Comparison of ENCODE assay signal across 1 cellular context in genomic region chr10:70815504-70816219, GRCh38.
TF ChIP-seq lines count a peak whose summit lies in the region.

A gene with protein sequence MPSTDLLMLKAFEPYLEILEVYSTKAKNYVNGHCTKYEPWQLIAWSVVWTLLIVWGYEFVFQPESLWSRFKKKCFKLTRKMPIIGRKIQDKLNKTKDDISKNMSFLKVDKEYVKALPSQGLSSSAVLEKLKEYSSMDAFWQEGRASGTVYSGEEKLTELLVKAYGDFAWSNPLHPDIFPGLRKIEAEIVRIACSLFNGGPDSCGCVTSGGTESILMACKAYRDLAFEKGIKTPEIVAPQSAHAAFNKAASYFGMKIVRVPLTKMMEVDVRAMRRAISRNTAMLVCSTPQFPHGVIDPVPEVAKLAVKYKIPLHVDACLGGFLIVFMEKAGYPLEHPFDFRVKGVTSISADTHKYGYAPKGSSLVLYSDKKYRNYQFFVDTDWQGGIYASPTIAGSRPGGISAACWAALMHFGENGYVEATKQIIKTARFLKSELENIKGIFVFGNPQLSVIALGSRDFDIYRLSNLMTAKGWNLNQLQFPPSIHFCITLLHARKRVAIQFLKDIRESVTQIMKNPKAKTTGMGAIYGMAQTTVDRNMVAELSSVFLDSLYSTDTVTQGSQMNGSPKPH (plus strand): TSS chr10:70815948. CDS start chr10:70816854, 906 bp downstream.

TF ChIP-seq in K562, 482 proteins besides CTCF, POLR2A, EP300 and RAD21 (continued from another document and continues in another):
- TF ChIP-seq TRIM25 (IDR thresholded peaks at IDR 0.05; ENCODE audit: borderline replicate concordance): no peak
- no peak for TF ChIP-seq ARID3A (IDR thresholded peaks at IDR 0.05; ENCODE audit: borderline replicate concordance, low read depth, low read length)
- TF ChIP-seq PTBP1 (IDR thresholded peaks at IDR 0.05; ENCODE audit: low read depth, low read length): no peak
- TF ChIP-seq XRCC4 (IDR thresholded peaks at IDR 0.05; ENCODE audit: extremely low read depth, insufficient read depth, insufficient read length): no peak
- TF ChIP-seq, protein P1, sequence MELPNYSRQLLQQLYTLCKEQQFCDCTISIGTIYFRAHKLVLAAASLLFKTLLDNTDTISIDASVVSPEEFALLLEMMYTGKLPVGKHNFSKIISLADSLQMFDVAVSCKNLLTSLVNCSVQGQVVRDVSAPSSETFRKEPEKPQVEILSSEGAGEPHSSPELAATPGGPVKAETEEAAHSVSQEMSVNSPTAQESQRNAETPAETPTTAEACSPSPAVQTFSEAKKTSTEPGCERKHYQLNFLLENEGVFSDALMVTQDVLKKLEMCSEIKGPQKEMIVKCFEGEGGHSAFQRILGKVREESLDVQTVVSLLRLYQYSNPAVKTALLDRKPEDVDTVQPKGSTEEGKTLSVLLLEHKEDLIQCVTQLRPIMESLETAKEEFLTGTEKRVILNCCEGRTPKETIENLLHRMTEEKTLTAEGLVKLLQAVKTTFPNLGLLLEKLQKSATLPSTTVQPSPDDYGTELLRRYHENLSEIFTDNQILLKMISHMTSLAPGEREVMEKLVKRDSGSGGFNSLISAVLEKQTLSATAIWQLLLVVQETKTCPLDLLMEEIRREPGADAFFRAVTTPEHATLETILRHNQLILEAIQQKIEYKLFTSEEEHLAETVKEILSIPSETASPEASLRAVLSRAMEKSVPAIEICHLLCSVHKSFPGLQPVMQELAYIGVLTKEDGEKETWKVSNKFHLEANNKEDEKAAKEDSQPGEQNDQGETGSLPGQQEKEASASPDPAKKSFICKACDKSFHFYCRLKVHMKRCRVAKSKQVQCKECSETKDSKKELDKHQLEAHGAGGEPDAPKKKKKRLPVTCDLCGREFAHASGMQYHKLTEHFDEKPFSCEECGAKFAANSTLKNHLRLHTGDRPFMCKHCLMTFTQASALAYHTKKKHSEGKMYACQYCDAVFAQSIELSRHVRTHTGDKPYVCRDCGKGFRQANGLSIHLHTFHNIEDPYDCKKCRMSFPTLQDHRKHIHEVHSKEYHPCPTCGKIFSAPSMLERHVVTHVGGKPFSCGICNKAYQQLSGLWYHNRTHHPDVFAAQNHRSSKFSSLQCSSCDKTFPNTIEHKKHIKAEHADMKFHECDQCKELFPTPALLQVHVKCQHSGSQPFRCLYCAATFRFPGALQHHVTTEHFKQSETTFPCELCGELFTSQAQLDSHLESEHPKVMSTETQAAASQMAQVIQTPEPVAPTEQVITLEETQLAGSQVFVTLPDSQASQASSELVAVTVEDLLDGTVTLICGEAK (IDR thresholded peaks at IDR 0.05): no peak
- TF ChIP-seq, protein P1 (CRISPR knock-in tag; IDR thresholded peaks at IDR 0.05): no peak
- TF ChIP-seq ZNF431 (CRISPR knock-in tag; IDR thresholded peaks at IDR 0.05): no peak
- no peak for TF ChIP-seq NELFE (IDR thresholded peaks at IDR 0.05; ENCODE audit: insufficient read depth, insufficient read length)
- TF ChIP-seq, protein P2, sequence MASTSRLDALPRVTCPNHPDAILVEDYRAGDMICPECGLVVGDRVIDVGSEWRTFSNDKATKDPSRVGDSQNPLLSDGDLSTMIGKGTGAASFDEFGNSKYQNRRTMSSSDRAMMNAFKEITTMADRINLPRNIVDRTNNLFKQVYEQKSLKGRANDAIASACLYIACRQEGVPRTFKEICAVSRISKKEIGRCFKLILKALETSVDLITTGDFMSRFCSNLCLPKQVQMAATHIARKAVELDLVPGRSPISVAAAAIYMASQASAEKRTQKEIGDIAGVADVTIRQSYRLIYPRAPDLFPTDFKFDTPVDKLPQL (IDR thresholded peaks at IDR 0.05; ENCODE audit: extremely low read depth, insufficient read length): no peak
- TF ChIP-seq ZSCAN32 (CRISPR knock-in tag; IDR thresholded peaks at IDR 0.05): no peak
- no peak for TF ChIP-seq THRB (CRISPR knock-in tag; conservative IDR thresholded peaks at IDR 0.05)
- TF ChIP-seq MNT (conservative IDR thresholded peaks at IDR 0.05): peak in 1 of 2 experiments; percentile 22; a peak in 1 of 4 replicates
- TF ChIP-seq TCFL5 (CRISPR knock-in tag; conservative IDR thresholded peaks at IDR 0.05): no peak
- peak; percentile 98 for TF ChIP-seq GATAD2B (IDR thresholded peaks at IDR 0.05; ENCODE audit: borderline replicate concordance)
- no peak for TF ChIP-seq ZNF41 (CRISPR knock-in tag; conservative IDR thresholded peaks at IDR 0.05)
- TF ChIP-seq, protein P3, sequence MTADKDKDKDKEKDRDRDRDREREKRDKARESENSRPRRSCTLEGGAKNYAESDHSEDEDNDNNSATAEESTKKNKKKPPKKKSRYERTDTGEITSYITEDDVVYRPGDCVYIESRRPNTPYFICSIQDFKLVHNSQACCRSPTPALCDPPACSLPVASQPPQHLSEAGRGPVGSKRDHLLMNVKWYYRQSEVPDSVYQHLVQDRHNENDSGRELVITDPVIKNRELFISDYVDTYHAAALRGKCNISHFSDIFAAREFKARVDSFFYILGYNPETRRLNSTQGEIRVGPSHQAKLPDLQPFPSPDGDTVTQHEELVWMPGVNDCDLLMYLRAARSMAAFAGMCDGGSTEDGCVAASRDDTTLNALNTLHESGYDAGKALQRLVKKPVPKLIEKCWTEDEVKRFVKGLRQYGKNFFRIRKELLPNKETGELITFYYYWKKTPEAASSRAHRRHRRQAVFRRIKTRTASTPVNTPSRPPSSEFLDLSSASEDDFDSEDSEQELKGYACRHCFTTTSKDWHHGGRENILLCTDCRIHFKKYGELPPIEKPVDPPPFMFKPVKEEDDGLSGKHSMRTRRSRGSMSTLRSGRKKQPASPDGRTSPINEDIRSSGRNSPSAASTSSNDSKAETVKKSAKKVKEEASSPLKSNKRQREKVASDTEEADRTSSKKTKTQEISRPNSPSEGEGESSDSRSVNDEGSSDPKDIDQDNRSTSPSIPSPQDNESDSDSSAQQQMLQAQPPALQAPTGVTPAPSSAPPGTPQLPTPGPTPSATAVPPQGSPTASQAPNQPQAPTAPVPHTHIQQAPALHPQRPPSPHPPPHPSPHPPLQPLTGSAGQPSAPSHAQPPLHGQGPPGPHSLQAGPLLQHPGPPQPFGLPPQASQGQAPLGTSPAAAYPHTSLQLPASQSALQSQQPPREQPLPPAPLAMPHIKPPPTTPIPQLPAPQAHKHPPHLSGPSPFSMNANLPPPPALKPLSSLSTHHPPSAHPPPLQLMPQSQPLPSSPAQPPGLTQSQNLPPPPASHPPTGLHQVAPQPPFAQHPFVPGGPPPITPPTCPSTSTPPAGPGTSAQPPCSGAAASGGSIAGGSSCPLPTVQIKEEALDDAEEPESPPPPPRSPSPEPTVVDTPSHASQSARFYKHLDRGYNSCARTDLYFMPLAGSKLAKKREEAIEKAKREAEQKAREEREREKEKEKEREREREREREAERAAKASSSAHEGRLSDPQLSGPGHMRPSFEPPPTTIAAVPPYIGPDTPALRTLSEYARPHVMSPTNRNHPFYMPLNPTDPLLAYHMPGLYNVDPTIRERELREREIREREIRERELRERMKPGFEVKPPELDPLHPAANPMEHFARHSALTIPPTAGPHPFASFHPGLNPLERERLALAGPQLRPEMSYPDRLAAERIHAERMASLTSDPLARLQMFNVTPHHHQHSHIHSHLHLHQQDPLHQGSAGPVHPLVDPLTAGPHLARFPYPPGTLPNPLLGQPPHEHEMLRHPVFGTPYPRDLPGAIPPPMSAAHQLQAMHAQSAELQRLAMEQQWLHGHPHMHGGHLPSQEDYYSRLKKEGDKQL (CRISPR knock-in tag; IDR thresholded peaks at IDR 0.05; ENCODE audit: borderline replicate concordance): no peak
- TF ChIP-seq, protein P4, sequence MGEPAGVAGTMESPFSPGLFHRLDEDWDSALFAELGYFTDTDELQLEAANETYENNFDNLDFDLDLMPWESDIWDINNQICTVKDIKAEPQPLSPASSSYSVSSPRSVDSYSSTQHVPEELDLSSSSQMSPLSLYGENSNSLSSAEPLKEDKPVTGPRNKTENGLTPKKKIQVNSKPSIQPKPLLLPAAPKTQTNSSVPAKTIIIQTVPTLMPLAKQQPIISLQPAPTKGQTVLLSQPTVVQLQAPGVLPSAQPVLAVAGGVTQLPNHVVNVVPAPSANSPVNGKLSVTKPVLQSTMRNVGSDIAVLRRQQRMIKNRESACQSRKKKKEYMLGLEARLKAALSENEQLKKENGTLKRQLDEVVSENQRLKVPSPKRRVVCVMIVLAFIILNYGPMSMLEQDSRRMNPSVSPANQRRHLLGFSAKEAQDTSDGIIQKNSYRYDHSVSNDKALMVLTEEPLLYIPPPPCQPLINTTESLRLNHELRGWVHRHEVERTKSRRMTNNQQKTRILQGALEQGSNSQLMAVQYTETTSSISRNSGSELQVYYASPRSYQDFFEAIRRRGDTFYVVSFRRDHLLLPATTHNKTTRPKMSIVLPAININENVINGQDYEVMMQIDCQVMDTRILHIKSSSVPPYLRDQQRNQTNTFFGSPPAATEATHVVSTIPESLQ (CRISPR knock-in tag; IDR thresholded peaks at IDR 0.05): no peak
- TF ChIP-seq SAFB (IDR thresholded peaks at IDR 0.05; ENCODE audit: borderline replicate concordance, low read depth, low read length): no peak
- TF ChIP-seq RUNX1 (IDR thresholded peaks at IDR 0.05; ENCODE audit: low read depth): no peak
- no peak for TF ChIP-seq TAF9B (IDR thresholded peaks at IDR 0.05; ENCODE audit: partially characterized antibody)
- no peak for TF ChIP-seq BACH1 (tag; IDR thresholded peaks at IDR 0.05)
- TF ChIP-seq KAT7 (CRISPR knock-in tag; IDR thresholded peaks at IDR 0.05; ENCODE audit: borderline replicate concordance): peak; percentile 70; the same call in 1 of the 2 replicates
- TF ChIP-seq PTRF (tag; IDR thresholded peaks at IDR 0.05): no peak
- no peak for TF ChIP-seq HDAC2 (IDR thresholded peaks at IDR 0.05)
- TF ChIP-seq ZBTB8A (IDR thresholded peaks at IDR 0.05; ENCODE audit: partially characterized antibody): no peak
